ENCODE assay signal across 17 cellular contexts in genomic region chr20:6718660-6719059, GRCh38. TPM values are rescaled to one million over a fixed set of nuclear protein-coding genes. Genes with fewer than 3 reads are reported as not detected.
DNase-seq lines count a peak whose midpoint lies in the region; ATAC-seq, FAIRE-seq and TF ChIP-seq lines count a peak whose summit lies in the region.
"Had no signal": no experiment of that assay in that cellular context is flagged by ENCODE, and none has a peak within 500 bp of the region (broad histone marks: within the 10 kb centered on the region; RNA-seq: fewer than 3 reads in every experiment).

No MANE protein-coding gene starts in this region.

- no peaks in the 10 kb centered on the region for H3K4me1 ChIP-seq in SJCRH30
- H3K4me1 ChIP-seq in Karpas-422 (ENCODE audit: low read length), result no peaks in the 10 kb centered on the region

- no peaks in the 10 kb centered on the region for H4K20me1 ChIP-seq in Karpas-422 (ENCODE audit: insufficient read depth, low read depth, low read length)
- H4K20me1 ChIP-seq: BLaER1 had no signal

- H3K4me3 Mint-ChIP-seq in nephron progenitor cell, result no peak overlapping the region
- H3K4me3 Mint-ChIP-seq: activated T-cell treated with anti-CD3 and anti-CD28 coated beads, Interleukin-2, amount 50 U/mL, for 4 hours had no signal

- FAIRE-seq in GM19239 (lab: Jason Lieb, UNC), result peak; percentile 26

- H3K27ac ChIP-seq in SJCRH30 (no peak overlapping the region), Karpas-422 (ENCODE audit: low read length) (no peak overlapping the region)
- H3K27ac ChIP-seq: BLaER1, dorsolateral prefrontal cortex had no signal

- DNase-seq in GM19239 (ENCODE audit: insufficient read length, low spot score) (no peak), RPMI7951 (ENCODE audit: low read depth) (peak; percentile 89), nephron progenitor cell (no peak), COR-L47 (lab: John Stamatoyannopoulos, UW) (no peak), NCI-H2081 treated with DMSO at 0.1 percent for 48 hours (lab: John Stamatoyannopoulos, UW) (no peak), SJCRH30 (no peak), Karpas-422 (no peak)
- DNase-seq: activated CD4-positive, alpha-beta T cell treated with anti-CD3 and anti-CD28 coated beads for 48 hours; activated T-cell treated with anti-CD3 and anti-CD28 coated beads, Interleukin-2, amount 50 U/mL, for 4 hours; amniotic stem cell; dorsolateral prefrontal cortex; foreskin melanocyte; left cardiac atrium; NCI-H1694; SW 1271 had no signal

- peaks cover 11% of the 10 kb centered on the region for H3K9me3 Mint-ChIP-seq in nephron progenitor cell

- H3K9me3 ChIP-seq in SJCRH30 (replicated peaks) (no peaks in the 10 kb centered on the region), Karpas-422 (ENCODE audit: low read length) (peaks cover 8% of the 10 kb centered on the region; the same call in 1 of the 2 replicates)

- H3K27me3 Mint-ChIP-seq in nephron progenitor cell (ENCODE audit: low read depth, poor library complexity), result peaks cover 3% of the 10 kb centered on the region

- peak overlapping the region; percentile 43 for H3K27ac Mint-ChIP-seq in nephron progenitor cell

- H3K79me2 ChIP-seq in Karpas-422 (ENCODE audit: low read length), result no peaks in the 10 kb centered on the region

- H3K9ac ChIP-seq in Karpas-422 (ENCODE audit: low read length), result no peak overlapping the region
- H3K9ac ChIP-seq: BLaER1 had no signal

- H3K4me2 ChIP-seq in Karpas-422 (ENCODE audit: low read depth, low read length, poor library complexity, severe bottlenecking), result no peak overlapping the region
- H3K4me2 ChIP-seq: BLaER1 had no signal

- ATAC-seq in esophagus mucosa, result peak; percentile 84
- ATAC-seq: activated T-cell treated with anti-CD3 and anti-CD28 coated beads, Interleukin-2, amount 50 U/mL, for 4 hours had no signal

- no peak for TF ChIP-seq CTCF in nephron progenitor cell (IDR thresholded peaks at IDR 0.05)

- no peaks in the 10 kb centered on the region for H3K9me2 ChIP-seq in Karpas-422 (replicated peaks; ENCODE audit: insufficient read depth, low read length)

- H3K36me3 Mint-ChIP-seq in nephron progenitor cell (ENCODE audit: low read depth), result peaks cover 4% of the 10 kb centered on the region

- H3K4me1 Mint-ChIP-seq in nephron progenitor cell, result peaks cover 5% of the 10 kb centered on the region

- no peaks in the 10 kb centered on the region for H3K27me3 ChIP-seq in SJCRH30
- H3K27me3 ChIP-seq in Karpas-422 (ENCODE audit: low read length), result no peaks in the 10 kb centered on the region
- H3K27me3 ChIP-seq: BLaER1 had no signal

- H2AFZ ChIP-seq in Karpas-422 (ENCODE audit: low read length), result no peak overlapping the region

- H3K4me3 ChIP-seq in SJCRH30 (no peak overlapping the region), Karpas-422 (ENCODE audit: low read length) (no peak overlapping the region)
- H3K4me3 ChIP-seq: BLaER1, dorsolateral prefrontal cortex had no signal

- H3K36me3 ChIP-seq in SJCRH30 (no peaks in the 10 kb centered on the region), Karpas-422 (ENCODE audit: insufficient read depth, low read length) (no peaks in the 10 kb centered on the region)
- H3K36me3 ChIP-seq: BLaER1 had no signal

RNA-seq across cellular contexts. Expression of gene BMP2, which starts 48.8 kb away (rescaled TPM):
- total RNA-seq in RPMI7951 (2014; rRNA removed; shearing (Covaris generic)), result 0.84 and 0.88 TPM in 2 replicates
- total RNA-seq in esophagus mucosa, result 3.5 TPM
- not detected in 2 replicates for total RNA-seq in SJCRH30 (2014; rRNA removed; shearing (Covaris generic))
- total RNA-seq in Karpas-422 (2014; rRNA removed; shearing (Covaris generic); ENCODE audit: low replicate concordance), result not detected in 2 replicates
- total RNA-seq: activated T-cell treated with anti-CD3 and anti-CD28 coated beads, Interleukin-2, amount 50 U/mL, for 4 hours had no signal
